Comparison of ENCODE assay signal across 19 cellular contexts in the genomic region with DNA sequence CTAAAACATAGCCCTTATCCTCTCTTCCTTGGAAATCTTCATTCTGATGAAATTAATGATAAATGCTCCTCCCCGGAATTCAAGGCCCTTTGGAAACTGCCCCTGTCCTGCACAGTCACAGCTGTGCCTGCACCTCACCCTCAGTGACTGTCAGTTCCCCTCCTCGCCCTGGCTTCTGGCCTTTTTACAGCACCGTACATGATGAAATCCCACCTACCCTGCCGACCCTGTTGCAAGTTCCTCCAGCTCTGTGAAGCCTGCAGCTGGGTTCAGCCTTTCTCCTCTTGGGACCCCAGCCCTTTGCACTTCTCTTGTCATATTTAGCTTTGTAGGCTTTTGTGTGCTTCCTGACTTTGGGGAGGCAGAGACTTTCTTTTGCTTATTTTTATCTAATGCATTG. TPM values are rescaled to one million over a fixed set of nuclear protein-coding genes. Genes with fewer than 3 reads are reported as not detected.
DNase-seq lines count a peak whose midpoint lies in the region; ATAC-seq and TF ChIP-seq lines count a peak whose summit lies in the region.
"Had no signal": no experiment of that assay in that cellular context is flagged by ENCODE, and none has a peak within 500 bp of the region (broad histone marks: within the 10 kb centered on the region; RNA-seq: fewer than 3 reads in every experiment).

No MANE protein-coding gene starts in this region.

- peaks cover 4% of the 10 kb centered on the region for H3K9me3 Mint-ChIP-seq in glutamatergic neuron (ENCODE audit: unreplicated experiment)
- no peaks in the 10 kb centered on the region for H3K9me3 Mint-ChIP-seq in neural progenitor cell
- H3K9me3 Mint-ChIP-seq: CD14-positive monocyte had no signal

- intact Hi-C loops in IMR-90 (cut with micrococcal nuclease): no loop called here

- CTCF ChIA-PET in IMR-90 (lab: Yijun Ruan, JAX): interaction anchor here (1.4 kb wide), 1 partner anchor 28 kb away, joined by 4 read pairs; no protein-coding TSS in a partner anchor

- H4K5ac ChIP-seq in IMR-90 (ENCODE audit: low read depth, low read length): no peak overlapping the region

- H2BK5ac ChIP-seq in IMR-90 (ENCODE audit: low read depth, low read length, poor library complexity, severe bottlenecking): no peak overlapping the region

- H2BK20ac ChIP-seq in IMR-90 (ENCODE audit: low read depth, low read length): no peak overlapping the region

- no peak for TF ChIP-seq CTCF in IMR-90 (conservative IDR thresholded peaks at IDR 0.05; ENCODE audit: low read depth, low read length)
- TF ChIP-seq CTCF in glutamatergic neuron (IDR thresholded peaks at IDR 0.05; ENCODE audit: partially characterized antibody, unreplicated experiment): no peak
- TF ChIP-seq CTCF in neural progenitor cell (IDR thresholded peaks at IDR 0.05): no peak

- no peak overlapping the region for H2BK15ac ChIP-seq in IMR-90 (ENCODE audit: low read depth, low read length)

- H3K4me1 ChIP-seq in IMR-90 (ENCODE audit: control insufficient read depth, insufficient read depth, low read length) (peaks cover 2% of the 10 kb centered on the region; the same call in 1 of the 2 replicates), neural progenitor cell (no peaks in the 10 kb centered on the region)
- H3K4me1 ChIP-seq: BE2C had no signal

- POLR2A ChIA-PET in IMR-90 (lab: Charles Lee; ENCODE audit: unreplicated experiment): no interaction called here

- H3K79me2 ChIP-seq in neural progenitor cell (ENCODE audit: low read depth): no peaks in the 10 kb centered on the region

- H2AK9ac ChIP-seq in IMR-90 (replicated peaks; ENCODE audit: low read depth, low read length, poor library complexity): no peak overlapping the region

- WGBS in IMR-90 (ENCODE audit: extremely low coverage in 2 of 2, insufficient read length in 1 of 2), 2 experiments: no CpG with 5 or more reads among the region's 4 CpGs

- no peaks in the 10 kb centered on the region for H3K79me1 ChIP-seq in IMR-90 (ENCODE audit: low read depth in 1 of 2, low read length in 2 of 2)

- peak overlapping the region; percentile 54 for H2AFZ ChIP-seq in IMR-90 (replicated peaks; ENCODE audit: low read length, poor library complexity)
- peak overlapping the region; percentile 57 for H2AFZ ChIP-seq in neural progenitor cell (replicated peaks)
- H2AFZ ChIP-seq: GM23248 had no signal

- DNase-seq in IMR-90 (no peak), glutamatergic neuron (no peak), neural progenitor cell (ENCODE audit: low spot score) (no peak), GDM1 (lab: John Stamatoyannopoulos, UW) (no peak), EL (no peak)
- DNase-seq: ACHN; BE2C; CD4-positive, alpha-beta memory T cell; DMS153; DMS79; GM23248; HCEC 1CT had no signal

- H3K4me2 ChIP-seq in IMR-90 (ENCODE audit: low read depth, low read length) (no peak overlapping the region), neural progenitor cell (no peak overlapping the region)

- H3K14ac ChIP-seq in IMR-90 (replicated peaks; ENCODE audit: low read depth, low read length): no peak overlapping the region

- no peak overlapping the region for H4K91ac ChIP-seq in IMR-90 (ENCODE audit: insufficient read depth, low read depth, low read length)

- peaks cover 17% of the 10 kb centered on the region for H3F3A ChIP-seq in neural progenitor cell (ENCODE audit: low read depth)

- H3K4me3 Mint-ChIP-seq in glutamatergic neuron (ENCODE audit: unreplicated experiment) (no peak overlapping the region), neural progenitor cell (no peak overlapping the region)
- H3K4me3 Mint-ChIP-seq: CD14-positive monocyte; CD4-positive, alpha-beta memory T cell had no signal

- H4K20me1 ChIP-seq in IMR-90 (ENCODE audit: insufficient read depth, low read length) (no peaks in the 10 kb centered on the region), neural progenitor cell (ENCODE audit: low read depth) (no peaks in the 10 kb centered on the region)

- no peak overlapping the region for H2BK120ac ChIP-seq in IMR-90 (ENCODE audit: low read depth, low read length)

- no peak overlapping the region for H3K4ac ChIP-seq in IMR-90 (ENCODE audit: low read depth, low read length)

- TF ChIP-seq POLR2A in IMR-90 (IDR thresholded peaks at IDR 0.05; ENCODE audit: low read depth, low read length): no peak

- H3K36me3 ChIP-seq in IMR-90 (ENCODE audit: control insufficient read depth, insufficient read depth, low read length) (no peaks in the 10 kb centered on the region), neural progenitor cell (no peaks in the 10 kb centered on the region)
- H3K36me3 ChIP-seq: BE2C had no signal

- in situ Hi-C loops in IMR-90 (cut with MboI; ENCODE audit: low sequenced_read_pairs): no loop called here

- no peak overlapping the region for H3K27ac ChIP-seq in IMR-90 (ENCODE audit: insufficient read depth, low read length)
- no peak overlapping the region for H3K27ac ChIP-seq in neural progenitor cell
- H3K27ac ChIP-seq: GM23248, HL-60 had no signal

- H4K8ac ChIP-seq in IMR-90 (ENCODE audit: low read depth in 2 of 2, low read length in 2 of 2): no peak overlapping the region

- H3K4me3 ChIP-seq in IMR-90 (ENCODE audit: insufficient read depth, low read depth, low read length): no peak overlapping the region
- H3K4me3 ChIP-seq in neural progenitor cell: no peak overlapping the region
- H3K4me3 ChIP-seq: GM12878, GM23248, K562 had no signal

- dilution Hi-C loops in IMR-90 (cut with HindIII; ENCODE audit: low sequenced_read_pairs, unreplicated experiment): no loop called here

- H3K27me3 Mint-ChIP-seq in glutamatergic neuron (ENCODE audit: unreplicated experiment) (peaks cover 4% of the 10 kb centered on the region), neural progenitor cell (ENCODE audit: insufficient read depth, low read depth) (peaks cover 9% of the 10 kb centered on the region)

- H3K56ac ChIP-seq in IMR-90 (ENCODE audit: extremely low read depth, insufficient read depth, low read length): no peak overlapping the region

- no peaks in the 10 kb centered on the region for H3K9me3 ChIP-seq in IMR-90 (ENCODE audit: control insufficient read depth, insufficient read depth, low read length)
- H3K9me3 ChIP-seq in neural progenitor cell (ENCODE audit: low read depth): no peaks in the 10 kb centered on the region
- H3K9me3 ChIP-seq: BE2C had no signal

- no peak overlapping the region for H2AK5ac ChIP-seq in IMR-90 (ENCODE audit: low read depth, low read length)

- H3K36me3 Mint-ChIP-seq in glutamatergic neuron (ENCODE audit: unreplicated experiment) (no peaks in the 10 kb centered on the region), neural progenitor cell (no peaks in the 10 kb centered on the region)
- H3K36me3 Mint-ChIP-seq: CD14-positive monocyte; CD4-positive, alpha-beta memory T cell had no signal

- H3K27ac Mint-ChIP-seq in glutamatergic neuron (ENCODE audit: unreplicated experiment) (peak overlapping the region; percentile 30), neural progenitor cell (no peak overlapping the region)
- H3K27ac Mint-ChIP-seq: CD14-positive monocyte; CD4-positive, alpha-beta memory T cell had no signal

- H3K27me3 ChIP-seq in IMR-90 (ENCODE audit: control insufficient read depth, insufficient read depth, low read length) (no peaks in the 10 kb centered on the region; the same call in 1 of the 2 replicates), neural progenitor cell (no peaks in the 10 kb centered on the region)

- no peak overlapping the region for H3K23ac ChIP-seq in IMR-90 (ENCODE audit: low read depth, low read length)

- H3K4me1 Mint-ChIP-seq in glutamatergic neuron (ENCODE audit: low read depth, unreplicated experiment): peaks cover 9% of the 10 kb centered on the region
- H3K4me1 Mint-ChIP-seq in neural progenitor cell: peaks cover 25% of the 10 kb centered on the region
- H3K4me1 Mint-ChIP-seq: CD14-positive monocyte; CD4-positive, alpha-beta memory T cell had no signal

- no peak overlapping the region for H3K18ac ChIP-seq in IMR-90 (ENCODE audit: low read depth, low read length)

- no TSS peak for BruUV-seq in IMR-90 (replicated peaks; lab: Mats Ljungman, UMichigan)

- no peak overlapping the region for H3K9ac ChIP-seq in IMR-90 (ENCODE audit: low read depth, low read length)
- no peak overlapping the region for H3K9ac ChIP-seq in neural progenitor cell
- H3K9ac ChIP-seq: GM23248 had no signal

- no peaks in the 10 kb centered on the region for H3K9me1 ChIP-seq in IMR-90 (ENCODE audit: insufficient read depth, low read length)

- ATAC-seq in IMR-90 (ENCODE audit: low read depth) (no peak), GM18868 (IDR thresholded peaks at IDR 0.05; ENCODE audit: unreplicated experiment) (no peak)
- ATAC-seq: GM12878, K562 had no signal

- no peak for TF ChIP-seq RAD21 in IMR-90 (IDR thresholded peaks at IDR 0.05; ENCODE audit: low read length)

TF ChIP-seq in IMR-90, 13 proteins besides CTCF, POLR2A, EP300 and RAD21:
- TF ChIP-seq, protein P1, sequence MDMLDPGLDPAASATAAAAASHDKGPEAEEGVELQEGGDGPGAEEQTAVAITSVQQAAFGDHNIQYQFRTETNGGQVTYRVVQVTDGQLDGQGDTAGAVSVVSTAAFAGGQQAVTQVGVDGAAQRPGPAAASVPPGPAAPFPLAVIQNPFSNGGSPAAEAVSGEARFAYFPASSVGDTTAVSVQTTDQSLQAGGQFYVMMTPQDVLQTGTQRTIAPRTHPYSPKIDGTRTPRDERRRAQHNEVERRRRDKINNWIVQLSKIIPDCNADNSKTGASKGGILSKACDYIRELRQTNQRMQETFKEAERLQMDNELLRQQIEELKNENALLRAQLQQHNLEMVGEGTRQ (IDR thresholded peaks at IDR 0.05; ENCODE audit: low read depth, low read length): no peak
- no peak for TF ChIP-seq SMC3 (IDR thresholded peaks at IDR 0.05; ENCODE audit: low read depth, low read length)
- no peak for TF ChIP-seq BHLHE40 (IDR thresholded peaks at IDR 0.05; ENCODE audit: low read depth, low read length)
- TF ChIP-seq MAZ (IDR thresholded peaks at IDR 0.05; ENCODE audit: borderline replicate concordance, low read depth, low read length): no peak
TF ChIP-seq in IMR-90: peak in this region for 0.

RNA-seq across cellular contexts. Expression of a gene that starts 48.5 kb away (rescaled TPM):
- total RNA-seq in IMR-90 (2012; rRNA removed) (not detected in 2 replicates), glutamatergic neuron (ENCODE audit: unreplicated experiment) (not detected), neural progenitor cell (ENCODE audit: low replicate concordance) (not detected in 2 replicates)
- polyA plus RNA-seq in IMR-90 (2012; rRNA removed): not detected in 2 replicates
- not detected in 2 replicates for polyA plus RNA-seq in IMR-90 (2012; cell fraction: cytosol; rRNA removed)
- not detected in 2 replicates for polyA plus RNA-seq in IMR-90 (2012; cell fraction: nucleus; rRNA removed; ENCODE audit: low replicate concordance)
- total RNA-seq: CD4-positive, alpha-beta memory T cell; Daoy; GM12878; GM23248; H4; K562 had no signal
- polyA plus RNA-seq: CD14-positive monocyte; CD4-positive, alpha-beta memory T cell; GM12878; GM23248; K562 had no signal
